Comparison of ENCODE assay signal across 1 cellular context in the genomic region with DNA sequence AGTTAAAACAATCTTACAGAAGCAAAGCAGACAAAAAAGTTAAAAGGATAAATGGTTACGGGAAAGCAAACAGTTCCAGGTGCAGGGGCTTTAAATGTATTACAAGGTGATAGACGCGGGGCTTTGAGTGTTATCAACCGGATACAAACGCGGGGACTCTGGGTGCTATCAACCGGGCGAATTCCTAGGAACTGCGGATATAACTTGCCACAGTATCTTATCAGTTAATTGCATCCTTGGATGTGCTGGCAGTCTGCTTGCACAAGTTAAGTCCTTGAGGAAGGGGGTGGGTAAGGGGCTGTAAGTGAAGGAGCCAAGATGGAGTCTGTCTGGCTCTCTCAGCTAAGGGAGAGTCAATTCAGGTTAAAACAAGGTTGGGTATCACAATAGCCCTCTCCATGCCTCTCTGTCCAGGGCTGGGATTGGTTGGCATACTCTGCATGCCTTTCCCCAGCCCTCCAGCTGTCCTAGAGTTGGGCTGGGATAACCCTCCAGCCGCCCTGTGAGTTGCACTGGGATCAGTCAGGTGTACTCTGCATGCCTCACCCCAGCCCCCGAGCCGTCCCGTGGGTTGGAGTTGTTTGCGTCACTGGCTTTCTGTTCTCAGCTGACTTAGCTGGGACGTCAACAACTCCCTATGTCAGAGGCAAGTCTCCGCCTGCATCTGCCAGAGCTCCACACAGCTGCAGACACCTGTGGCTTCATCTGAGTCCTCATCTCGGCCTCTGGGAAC.
A peak's percentile ranks its signal among the peaks of the same experiment; 100 is the strongest.
TF ChIP-seq lines count a peak whose summit lies in the region.

No MANE protein-coding gene starts in this region.

TF ChIP-seq in K562, 482 proteins besides CTCF, POLR2A, EP300 and RAD21 (continued from another document and continues in another):
- TF ChIP-seq, protein P1, sequence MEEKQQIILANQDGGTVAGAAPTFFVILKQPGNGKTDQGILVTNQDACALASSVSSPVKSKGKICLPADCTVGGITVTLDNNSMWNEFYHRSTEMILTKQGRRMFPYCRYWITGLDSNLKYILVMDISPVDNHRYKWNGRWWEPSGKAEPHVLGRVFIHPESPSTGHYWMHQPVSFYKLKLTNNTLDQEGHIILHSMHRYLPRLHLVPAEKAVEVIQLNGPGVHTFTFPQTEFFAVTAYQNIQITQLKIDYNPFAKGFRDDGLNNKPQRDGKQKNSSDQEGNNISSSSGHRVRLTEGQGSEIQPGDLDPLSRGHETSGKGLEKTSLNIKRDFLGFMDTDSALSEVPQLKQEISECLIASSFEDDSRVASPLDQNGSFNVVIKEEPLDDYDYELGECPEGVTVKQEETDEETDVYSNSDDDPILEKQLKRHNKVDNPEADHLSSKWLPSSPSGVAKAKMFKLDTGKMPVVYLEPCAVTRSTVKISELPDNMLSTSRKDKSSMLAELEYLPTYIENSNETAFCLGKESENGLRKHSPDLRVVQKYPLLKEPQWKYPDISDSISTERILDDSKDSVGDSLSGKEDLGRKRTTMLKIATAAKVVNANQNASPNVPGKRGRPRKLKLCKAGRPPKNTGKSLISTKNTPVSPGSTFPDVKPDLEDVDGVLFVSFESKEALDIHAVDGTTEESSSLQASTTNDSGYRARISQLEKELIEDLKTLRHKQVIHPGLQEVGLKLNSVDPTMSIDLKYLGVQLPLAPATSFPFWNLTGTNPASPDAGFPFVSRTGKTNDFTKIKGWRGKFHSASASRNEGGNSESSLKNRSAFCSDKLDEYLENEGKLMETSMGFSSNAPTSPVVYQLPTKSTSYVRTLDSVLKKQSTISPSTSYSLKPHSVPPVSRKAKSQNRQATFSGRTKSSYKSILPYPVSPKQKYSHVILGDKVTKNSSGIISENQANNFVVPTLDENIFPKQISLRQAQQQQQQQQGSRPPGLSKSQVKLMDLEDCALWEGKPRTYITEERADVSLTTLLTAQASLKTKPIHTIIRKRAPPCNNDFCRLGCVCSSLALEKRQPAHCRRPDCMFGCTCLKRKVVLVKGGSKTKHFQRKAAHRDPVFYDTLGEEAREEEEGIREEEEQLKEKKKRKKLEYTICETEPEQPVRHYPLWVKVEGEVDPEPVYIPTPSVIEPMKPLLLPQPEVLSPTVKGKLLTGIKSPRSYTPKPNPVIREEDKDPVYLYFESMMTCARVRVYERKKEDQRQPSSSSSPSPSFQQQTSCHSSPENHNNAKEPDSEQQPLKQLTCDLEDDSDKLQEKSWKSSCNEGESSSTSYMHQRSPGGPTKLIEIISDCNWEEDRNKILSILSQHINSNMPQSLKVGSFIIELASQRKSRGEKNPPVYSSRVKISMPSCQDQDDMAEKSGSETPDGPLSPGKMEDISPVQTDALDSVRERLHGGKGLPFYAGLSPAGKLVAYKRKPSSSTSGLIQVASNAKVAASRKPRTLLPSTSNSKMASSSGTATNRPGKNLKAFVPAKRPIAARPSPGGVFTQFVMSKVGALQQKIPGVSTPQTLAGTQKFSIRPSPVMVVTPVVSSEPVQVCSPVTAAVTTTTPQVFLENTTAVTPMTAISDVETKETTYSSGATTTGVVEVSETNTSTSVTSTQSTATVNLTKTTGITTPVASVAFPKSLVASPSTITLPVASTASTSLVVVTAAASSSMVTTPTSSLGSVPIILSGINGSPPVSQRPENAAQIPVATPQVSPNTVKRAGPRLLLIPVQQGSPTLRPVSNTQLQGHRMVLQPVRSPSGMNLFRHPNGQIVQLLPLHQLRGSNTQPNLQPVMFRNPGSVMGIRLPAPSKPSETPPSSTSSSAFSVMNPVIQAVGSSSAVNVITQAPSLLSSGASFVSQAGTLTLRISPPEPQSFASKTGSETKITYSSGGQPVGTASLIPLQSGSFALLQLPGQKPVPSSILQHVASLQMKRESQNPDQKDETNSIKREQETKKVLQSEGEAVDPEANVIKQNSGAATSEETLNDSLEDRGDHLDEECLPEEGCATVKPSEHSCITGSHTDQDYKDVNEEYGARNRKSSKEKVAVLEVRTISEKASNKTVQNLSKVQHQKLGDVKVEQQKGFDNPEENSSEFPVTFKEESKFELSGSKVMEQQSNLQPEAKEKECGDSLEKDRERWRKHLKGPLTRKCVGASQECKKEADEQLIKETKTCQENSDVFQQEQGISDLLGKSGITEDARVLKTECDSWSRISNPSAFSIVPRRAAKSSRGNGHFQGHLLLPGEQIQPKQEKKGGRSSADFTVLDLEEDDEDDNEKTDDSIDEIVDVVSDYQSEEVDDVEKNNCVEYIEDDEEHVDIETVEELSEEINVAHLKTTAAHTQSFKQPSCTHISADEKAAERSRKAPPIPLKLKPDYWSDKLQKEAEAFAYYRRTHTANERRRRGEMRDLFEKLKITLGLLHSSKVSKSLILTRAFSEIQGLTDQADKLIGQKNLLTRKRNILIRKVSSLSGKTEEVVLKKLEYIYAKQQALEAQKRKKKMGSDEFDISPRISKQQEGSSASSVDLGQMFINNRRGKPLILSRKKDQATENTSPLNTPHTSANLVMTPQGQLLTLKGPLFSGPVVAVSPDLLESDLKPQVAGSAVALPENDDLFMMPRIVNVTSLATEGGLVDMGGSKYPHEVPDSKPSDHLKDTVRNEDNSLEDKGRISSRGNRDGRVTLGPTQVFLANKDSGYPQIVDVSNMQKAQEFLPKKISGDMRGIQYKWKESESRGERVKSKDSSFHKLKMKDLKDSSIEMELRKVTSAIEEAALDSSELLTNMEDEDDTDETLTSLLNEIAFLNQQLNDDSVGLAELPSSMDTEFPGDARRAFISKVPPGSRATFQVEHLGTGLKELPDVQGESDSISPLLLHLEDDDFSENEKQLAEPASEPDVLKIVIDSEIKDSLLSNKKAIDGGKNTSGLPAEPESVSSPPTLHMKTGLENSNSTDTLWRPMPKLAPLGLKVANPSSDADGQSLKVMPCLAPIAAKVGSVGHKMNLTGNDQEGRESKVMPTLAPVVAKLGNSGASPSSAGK (IDR thresholded peaks at IDR 0.05), result peak; percentile 77
- TF ChIP-seq, protein P2, sequence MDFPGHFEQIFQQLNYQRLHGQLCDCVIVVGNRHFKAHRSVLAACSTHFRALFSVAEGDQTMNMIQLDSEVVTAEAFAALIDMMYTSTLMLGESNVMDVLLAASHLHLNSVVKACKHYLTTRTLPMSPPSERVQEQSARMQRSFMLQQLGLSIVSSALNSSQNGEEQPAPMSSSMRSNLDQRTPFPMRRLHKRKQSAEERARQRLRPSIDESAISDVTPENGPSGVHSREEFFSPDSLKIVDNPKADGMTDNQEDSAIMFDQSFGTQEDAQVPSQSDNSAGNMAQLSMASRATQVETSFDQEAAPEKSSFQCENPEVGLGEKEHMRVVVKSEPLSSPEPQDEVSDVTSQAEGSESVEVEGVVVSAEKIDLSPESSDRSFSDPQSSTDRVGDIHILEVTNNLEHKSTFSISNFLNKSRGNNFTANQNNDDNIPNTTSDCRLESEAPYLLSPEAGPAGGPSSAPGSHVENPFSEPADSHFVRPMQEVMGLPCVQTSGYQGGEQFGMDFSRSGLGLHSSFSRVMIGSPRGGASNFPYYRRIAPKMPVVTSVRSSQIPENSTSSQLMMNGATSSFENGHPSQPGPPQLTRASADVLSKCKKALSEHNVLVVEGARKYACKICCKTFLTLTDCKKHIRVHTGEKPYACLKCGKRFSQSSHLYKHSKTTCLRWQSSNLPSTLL (IDR thresholded peaks at IDR 0.05), result peak; percentile 59; the same call in 1 of the 2 replicates
- TF ChIP-seq ZNF143 (CRISPR knock-in tag; IDR thresholded peaks at IDR 0.05), result no peak
- TF ChIP-seq, protein P3, sequence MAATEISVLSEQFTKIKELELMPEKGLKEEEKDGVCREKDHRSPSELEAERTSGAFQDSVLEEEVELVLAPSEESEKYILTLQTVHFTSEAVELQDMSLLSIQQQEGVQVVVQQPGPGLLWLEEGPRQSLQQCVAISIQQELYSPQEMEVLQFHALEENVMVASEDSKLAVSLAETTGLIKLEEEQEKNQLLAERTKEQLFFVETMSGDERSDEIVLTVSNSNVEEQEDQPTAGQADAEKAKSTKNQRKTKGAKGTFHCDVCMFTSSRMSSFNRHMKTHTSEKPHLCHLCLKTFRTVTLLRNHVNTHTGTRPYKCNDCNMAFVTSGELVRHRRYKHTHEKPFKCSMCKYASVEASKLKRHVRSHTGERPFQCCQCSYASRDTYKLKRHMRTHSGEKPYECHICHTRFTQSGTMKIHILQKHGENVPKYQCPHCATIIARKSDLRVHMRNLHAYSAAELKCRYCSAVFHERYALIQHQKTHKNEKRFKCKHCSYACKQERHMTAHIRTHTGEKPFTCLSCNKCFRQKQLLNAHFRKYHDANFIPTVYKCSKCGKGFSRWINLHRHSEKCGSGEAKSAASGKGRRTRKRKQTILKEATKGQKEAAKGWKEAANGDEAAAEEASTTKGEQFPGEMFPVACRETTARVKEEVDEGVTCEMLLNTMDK (IDR thresholded peaks at IDR 0.05; ENCODE audit: borderline replicate concordance, insufficient read depth, low read depth, low read length, poor library complexity, severe bottlenecking), result no peak
- peak; percentile 94 for TF ChIP-seq CREM (IDR thresholded peaks at IDR 0.05; ENCODE audit: low read depth)
- TF ChIP-seq SRF (CRISPR knock-in tag; IDR thresholded peaks at IDR 0.05), result peak in 1 of 2 experiments; percentile 94; a peak in 2 of 4 replicates
- TF ChIP-seq, protein P4, sequence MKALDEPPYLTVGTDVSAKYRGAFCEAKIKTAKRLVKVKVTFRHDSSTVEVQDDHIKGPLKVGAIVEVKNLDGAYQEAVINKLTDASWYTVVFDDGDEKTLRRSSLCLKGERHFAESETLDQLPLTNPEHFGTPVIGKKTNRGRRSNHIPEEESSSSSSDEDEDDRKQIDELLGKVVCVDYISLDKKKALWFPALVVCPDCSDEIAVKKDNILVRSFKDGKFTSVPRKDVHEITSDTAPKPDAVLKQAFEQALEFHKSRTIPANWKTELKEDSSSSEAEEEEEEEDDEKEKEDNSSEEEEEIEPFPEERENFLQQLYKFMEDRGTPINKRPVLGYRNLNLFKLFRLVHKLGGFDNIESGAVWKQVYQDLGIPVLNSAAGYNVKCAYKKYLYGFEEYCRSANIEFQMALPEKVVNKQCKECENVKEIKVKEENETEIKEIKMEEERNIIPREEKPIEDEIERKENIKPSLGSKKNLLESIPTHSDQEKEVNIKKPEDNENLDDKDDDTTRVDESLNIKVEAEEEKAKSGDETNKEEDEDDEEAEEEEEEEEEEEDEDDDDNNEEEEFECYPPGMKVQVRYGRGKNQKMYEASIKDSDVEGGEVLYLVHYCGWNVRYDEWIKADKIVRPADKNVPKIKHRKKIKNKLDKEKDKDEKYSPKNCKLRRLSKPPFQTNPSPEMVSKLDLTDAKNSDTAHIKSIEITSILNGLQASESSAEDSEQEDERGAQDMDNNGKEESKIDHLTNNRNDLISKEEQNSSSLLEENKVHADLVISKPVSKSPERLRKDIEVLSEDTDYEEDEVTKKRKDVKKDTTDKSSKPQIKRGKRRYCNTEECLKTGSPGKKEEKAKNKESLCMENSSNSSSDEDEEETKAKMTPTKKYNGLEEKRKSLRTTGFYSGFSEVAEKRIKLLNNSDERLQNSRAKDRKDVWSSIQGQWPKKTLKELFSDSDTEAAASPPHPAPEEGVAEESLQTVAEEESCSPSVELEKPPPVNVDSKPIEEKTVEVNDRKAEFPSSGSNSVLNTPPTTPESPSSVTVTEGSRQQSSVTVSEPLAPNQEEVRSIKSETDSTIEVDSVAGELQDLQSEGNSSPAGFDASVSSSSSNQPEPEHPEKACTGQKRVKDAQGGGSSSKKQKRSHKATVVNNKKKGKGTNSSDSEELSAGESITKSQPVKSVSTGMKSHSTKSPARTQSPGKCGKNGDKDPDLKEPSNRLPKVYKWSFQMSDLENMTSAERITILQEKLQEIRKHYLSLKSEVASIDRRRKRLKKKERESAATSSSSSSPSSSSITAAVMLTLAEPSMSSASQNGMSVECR (CRISPR knock-in tag; IDR thresholded peaks at IDR 0.05), result no peak
- TF ChIP-seq HNRNPL (IDR thresholded peaks at IDR 0.05; ENCODE audit: low read depth, low read length), result no peak
- TF ChIP-seq, protein P5, sequence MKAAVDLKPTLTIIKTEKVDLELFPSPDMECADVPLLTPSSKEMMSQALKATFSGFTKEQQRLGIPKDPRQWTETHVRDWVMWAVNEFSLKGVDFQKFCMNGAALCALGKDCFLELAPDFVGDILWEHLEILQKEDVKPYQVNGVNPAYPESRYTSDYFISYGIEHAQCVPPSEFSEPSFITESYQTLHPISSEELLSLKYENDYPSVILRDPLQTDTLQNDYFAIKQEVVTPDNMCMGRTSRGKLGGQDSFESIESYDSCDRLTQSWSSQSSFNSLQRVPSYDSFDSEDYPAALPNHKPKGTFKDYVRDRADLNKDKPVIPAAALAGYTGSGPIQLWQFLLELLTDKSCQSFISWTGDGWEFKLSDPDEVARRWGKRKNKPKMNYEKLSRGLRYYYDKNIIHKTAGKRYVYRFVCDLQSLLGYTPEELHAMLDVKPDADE (conservative IDR thresholded peaks at IDR 0.05; ENCODE audit: control insufficient read depth, low read depth, low read length), result peak; percentile 41; the same call in 1 of the 2 replicates
- TF ChIP-seq PHTF2 (CRISPR knock-in tag; IDR thresholded peaks at IDR 0.05), result peak; percentile 99
- peak; percentile 100 for TF ChIP-seq ZNF165 (CRISPR knock-in tag; IDR thresholded peaks at IDR 0.05; ENCODE audit: borderline replicate concordance)
- TF ChIP-seq, protein P6, sequence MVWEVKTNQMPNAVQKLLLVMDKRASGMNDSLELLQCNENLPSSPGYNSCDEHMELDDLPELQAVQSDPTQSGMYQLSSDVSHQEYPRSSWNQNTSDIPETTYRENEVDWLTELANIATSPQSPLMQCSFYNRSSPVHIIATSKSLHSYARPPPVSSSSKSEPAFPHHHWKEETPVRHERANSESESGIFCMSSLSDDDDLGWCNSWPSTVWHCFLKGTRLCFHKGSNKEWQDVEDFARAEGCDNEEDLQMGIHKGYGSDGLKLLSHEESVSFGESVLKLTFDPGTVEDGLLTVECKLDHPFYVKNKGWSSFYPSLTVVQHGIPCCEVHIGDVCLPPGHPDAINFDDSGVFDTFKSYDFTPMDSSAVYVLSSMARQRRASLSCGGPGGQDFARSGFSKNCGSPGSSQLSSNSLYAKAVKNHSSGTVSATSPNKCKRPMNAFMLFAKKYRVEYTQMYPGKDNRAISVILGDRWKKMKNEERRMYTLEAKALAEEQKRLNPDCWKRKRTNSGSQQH (CRISPR knock-in tag; IDR thresholded peaks at IDR 0.05), result peak; percentile 99
- no peak for TF ChIP-seq CCAR2 (IDR thresholded peaks at IDR 0.05; ENCODE audit: low read depth, low read length)
- TF ChIP-seq TAL1 (IDR thresholded peaks at IDR 0.05), result peak; percentile 95
- peak; percentile 7; the same call in 1 of the 2 replicates for TF ChIP-seq KHSRP (IDR thresholded peaks at IDR 0.05)
- peak; percentile 73; the same call in 1 of the 2 replicates for TF ChIP-seq HDGF (IDR thresholded peaks at IDR 0.05)
- no peak for TF ChIP-seq TRIM28 (IDR thresholded peaks at IDR 0.05)
- TF ChIP-seq, protein P7, sequence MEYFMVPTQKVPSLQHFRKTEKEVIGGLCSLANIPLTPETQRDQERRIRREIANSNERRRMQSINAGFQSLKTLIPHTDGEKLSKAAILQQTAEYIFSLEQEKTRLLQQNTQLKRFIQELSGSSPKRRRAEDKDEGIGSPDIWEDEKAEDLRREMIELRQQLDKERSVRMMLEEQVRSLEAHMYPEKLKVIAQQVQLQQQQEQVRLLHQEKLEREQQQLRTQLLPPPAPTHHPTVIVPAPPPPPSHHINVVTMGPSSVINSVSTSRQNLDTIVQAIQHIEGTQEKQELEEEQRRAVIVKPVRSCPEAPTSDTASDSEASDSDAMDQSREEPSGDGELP (CRISPR knock-in tag; IDR thresholded peaks at IDR 0.05; ENCODE audit: borderline replicate concordance), result peak; percentile 98
- TF ChIP-seq, protein P8, sequence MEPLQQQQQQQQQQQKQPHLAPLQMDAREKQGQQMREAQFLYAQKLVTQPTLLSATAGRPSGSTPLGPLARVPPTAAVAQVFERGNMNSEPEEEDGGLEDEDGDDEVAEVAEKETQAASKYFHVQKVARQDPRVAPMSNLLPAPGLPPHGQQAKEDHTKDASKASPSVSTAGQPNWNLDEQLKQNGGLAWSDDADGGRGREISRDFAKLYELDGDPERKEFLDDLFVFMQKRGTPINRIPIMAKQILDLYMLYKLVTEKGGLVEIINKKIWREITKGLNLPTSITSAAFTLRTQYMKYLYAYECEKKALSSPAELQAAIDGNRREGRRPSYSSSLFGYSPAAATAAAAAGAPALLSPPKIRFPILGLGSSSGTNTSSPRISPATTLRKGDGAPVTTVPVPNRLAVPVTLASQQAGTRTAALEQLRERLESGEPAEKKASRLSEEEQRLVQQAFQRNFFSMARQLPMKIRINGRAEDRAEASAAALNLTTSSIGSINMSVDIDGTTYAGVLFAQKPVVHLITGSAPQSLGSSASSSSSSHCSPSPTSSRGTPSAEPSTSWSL (CRISPR knock-in tag; IDR thresholded peaks at IDR 0.05; ENCODE audit: borderline replicate concordance), result peak; percentile 100
- no peak for TF ChIP-seq TGIF2 (CRISPR knock-in tag; IDR thresholded peaks at IDR 0.05)
- peak; percentile 95 for TF ChIP-seq STAT5B (CRISPR knock-in tag; IDR thresholded peaks at IDR 0.05)
